1 cellular context compared by ENCODE assay signal in genomic region chr1:50308883-50309282, GRCh38.
TF ChIP-seq lines count a peak whose summit lies in the region.

No MANE protein-coding gene starts in this region.

TF ChIP-seq in WTC11, 78 proteins besides CTCF, POLR2A, EP300 and RAD21 (continued from another document):
- TF ChIP-seq JUN (CRISPR knock-in tag; IDR thresholded peaks at IDR 0.05), result peak; percentile 69; the same call in 1 of the 2 replicates
- no peak for TF ChIP-seq HMGXB4 (CRISPR knock-in tag; IDR thresholded peaks at IDR 0.05)
- TF ChIP-seq E2F5 (CRISPR knock-in tag; IDR thresholded peaks at IDR 0.05), result peak; percentile 54; the same call in 1 of the 2 replicates
- no peak for TF ChIP-seq ATF2 (CRISPR knock-in tag; IDR thresholded peaks at IDR 0.05; ENCODE audit: borderline replicate concordance, low read depth)
- peak; percentile 86 for TF ChIP-seq TEAD1 (CRISPR knock-in tag; IDR thresholded peaks at IDR 0.05)
- no peak for TF ChIP-seq ZNF671 (CRISPR knock-in tag; IDR thresholded peaks at IDR 0.05)
- TF ChIP-seq E2F1 (CRISPR knock-in tag; IDR thresholded peaks at IDR 0.05), result peak; percentile 69; the same call in 1 of the 2 replicates
- peak; percentile 94 for TF ChIP-seq TP53 (CRISPR knock-in tag; IDR thresholded peaks at IDR 0.05)
- TF ChIP-seq SMAD3 (CRISPR knock-in tag; IDR thresholded peaks at IDR 0.05; ENCODE audit: borderline replicate concordance), result peak; percentile 91; the same call in 1 of the 2 replicates
